8 cellular contexts compared by ENCODE assay signal in the genomic region with DNA sequence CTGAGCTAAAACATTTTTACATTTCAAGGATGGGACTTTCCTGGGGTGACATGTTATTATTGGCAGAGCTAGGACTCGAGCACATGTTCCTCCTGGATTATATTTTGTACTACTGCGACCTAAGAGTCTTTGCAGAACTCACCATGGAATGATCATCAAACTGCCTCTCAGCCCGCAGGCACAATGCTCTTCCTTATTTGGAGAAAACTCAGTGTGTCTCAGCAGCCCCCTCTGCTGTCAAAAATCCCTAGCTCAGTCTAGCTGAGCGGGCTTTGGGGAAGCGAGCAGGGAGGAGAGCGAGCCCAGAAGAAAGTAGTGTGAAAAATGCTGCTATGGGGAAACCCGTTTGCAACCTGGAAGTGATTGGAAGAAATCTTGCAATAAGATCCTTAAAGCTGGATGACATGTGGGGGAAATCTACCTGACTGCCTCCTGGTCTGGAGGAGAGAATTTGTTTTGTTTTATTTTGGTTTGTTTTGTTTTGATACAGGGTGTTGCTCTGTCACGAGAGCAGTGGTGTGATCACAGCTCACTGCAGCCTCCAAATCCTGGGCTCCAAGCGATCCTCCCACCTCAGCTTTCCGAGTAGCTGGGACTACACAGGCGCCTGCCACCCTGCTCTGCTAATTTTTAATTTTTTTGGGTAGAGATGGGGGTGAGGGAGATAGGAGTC.
A peak's percentile ranks its signal among the peaks of the same experiment; 100 is the strongest.
DNase-seq lines count a peak whose midpoint lies in the region; ATAC-seq and TF ChIP-seq lines count a peak whose summit lies in the region.

No MANE protein-coding gene starts in this region.

- DNase-seq in NCI-H1694 treated with DMSO at 0.1 percent for 48 hours (lab: John Stamatoyannopoulos, UW), result peak; percentile 80
- DNase-seq in T-helper 2 cell, result peak; percentile 28 to 78 (median 61)
- peak; percentile 86 for DNase-seq in astrocyte of the cerebellum (ENCODE audit: low read depth)
- DNase-seq in hippocampal formation (lab: John Stamatoyannopoulos, UW), result peak; percentile 71 to 76
- peak; percentile 59 to 77 for DNase-seq in gastrocnemius medialis

- peaks cover 3 to 5% of the 10 kb centered on the region in 2 donors for H3K4me1 ChIP-seq in gastrocnemius medialis

- no peak for TF ChIP-seq POLR2A in gastrocnemius medialis (IDR thresholded peaks at IDR 0.05)

- ATAC-seq in HG02798 (IDR thresholded peaks at IDR 0.05; ENCODE audit: poor library complexity, unreplicated experiment) (peak; percentile 86), gastrocnemius medialis (peak; percentile 98 to 99), GM19452 (IDR thresholded peaks at IDR 0.05; ENCODE audit: unreplicated experiment) (no peak)

- in situ Hi-C loops in astrocyte of the cerebellum (cut with HindIII; ENCODE audit: low sequenced_read_pairs) (no loop called here), gastrocnemius medialis (cut with MboI; ENCODE audit: low sequenced_read_pairs in 4 of 4) (loop anchor here (5.0 to 10.0 kb wide), 3 partner anchors 124 to 134 kb away; no protein-coding TSS in a partner anchor)

- no peaks in the 10 kb centered on the region for H3K9me3 ChIP-seq in gastrocnemius medialis

- H3K4me3 ChIP-seq in astrocyte of the cerebellum (ENCODE audit: low read depth, low read length) (no peak overlapping the region), gastrocnemius medialis (peak overlapping the region in 1 of 4 donors; percentile 23)

- intact Hi-C loops in gastrocnemius medialis (cut with DNase I; ENCODE audit: low total_unique reads), result loop anchor here (1.0 to 2.0 kb wide), 2 partner anchors 94 to 133 kb away; no protein-coding TSS in a partner anchor

- H3K27me3 ChIP-seq in gastrocnemius medialis, result no peaks in the 10 kb centered on the region

- H3K36me3 ChIP-seq in gastrocnemius medialis, result no peaks in the 10 kb centered on the region

- H3K27ac ChIP-seq in gastrocnemius medialis, result no peak overlapping the region

- TF ChIP-seq CTCF in GM12873 (IDR thresholded peaks at IDR 0.05; ENCODE audit: insufficient read depth, low read depth, low read length, missing control alignments), result peak; percentile 82
- peak; percentile 93 for TF ChIP-seq CTCF in astrocyte of the cerebellum (IDR thresholded peaks at IDR 0.05; ENCODE audit: low read depth, low read length, missing control alignments)
- peak; percentile 51 to 87 (median 77) for TF ChIP-seq CTCF in gastrocnemius medialis (IDR thresholded peaks at IDR 0.05 in 4 of 5, conservative IDR thresholded peaks at IDR 0.05 in 1 of 5)
